In genomic region chr19:14502334-14503092, GRCh38 we compare ENCODE assay signal across 1 cellular context.
TF ChIP-seq lines count a peak whose summit lies in the region.

No MANE protein-coding gene starts in this region.

TF ChIP-seq in HepG2, 621 proteins besides CTCF, POLR2A, EP300 and RAD21 (continued from another document):
- no peak for TF ChIP-seq ZNF276 (CRISPR knock-in tag; IDR thresholded peaks at IDR 0.05; ENCODE audit: low read depth)
- no peak for TF ChIP-seq LCORL (IDR thresholded peaks at IDR 0.05)
- TF ChIP-seq LCORL (CRISPR knock-in tag; IDR thresholded peaks at IDR 0.05): peak; percentile 90
- peak; percentile 72 for TF ChIP-seq ZNF770 (CRISPR knock-in tag; IDR thresholded peaks at IDR 0.05)
- no peak for TF ChIP-seq ZBTB42 (CRISPR knock-in tag; IDR thresholded peaks at IDR 0.05)
- TF ChIP-seq PRDM10 (CRISPR knock-in tag; IDR thresholded peaks at IDR 0.05; ENCODE audit: low read depth): peak; percentile 56; the same call in 1 of the 2 replicates
- TF ChIP-seq ZNF460 (CRISPR knock-in tag; IDR thresholded peaks at IDR 0.05; ENCODE audit: borderline replicate concordance): no peak
- no peak for TF ChIP-seq ELK4 (CRISPR knock-in tag; IDR thresholded peaks at IDR 0.05; ENCODE audit: borderline replicate concordance)
- TF ChIP-seq THRA (CRISPR knock-in tag; IDR thresholded peaks at IDR 0.05; ENCODE audit: borderline replicate concordance): 0 out of 2 replicates have a peak, but pooled peaks have one; percentile 27
- peak; percentile 84 for TF ChIP-seq FOXP4 (CRISPR knock-in tag; IDR thresholded peaks at IDR 0.05)
- TF ChIP-seq TMF1 (CRISPR knock-in tag; IDR thresholded peaks at IDR 0.05; ENCODE audit: low read depth): no peak
- no peak for TF ChIP-seq KDM5A (IDR thresholded peaks at IDR 0.05; ENCODE audit: borderline replicate concordance, low read length)
- TF ChIP-seq NCOA1 (CRISPR knock-in tag; IDR thresholded peaks at IDR 0.05): no peak
- TF ChIP-seq HDAC1 (CRISPR knock-in tag; IDR thresholded peaks at IDR 0.05): 0 out of 2 replicates have a peak, but pooled peaks have one; percentile 42
- TF ChIP-seq ZEB1 (IDR thresholded peaks at IDR 0.05; ENCODE audit: insufficient replicate concordance, low read depth): no peak
- TF ChIP-seq ZGPAT (CRISPR knock-in tag; IDR thresholded peaks at IDR 0.05): peak; percentile 54; the same call in 1 of the 2 replicates
- no peak for TF ChIP-seq PPARG (CRISPR knock-in tag; conservative IDR thresholded peaks at IDR 0.05)
- no peak for TF ChIP-seq PBX3 (CRISPR knock-in tag; IDR thresholded peaks at IDR 0.05; ENCODE audit: borderline replicate concordance)
- no peak for TF ChIP-seq ZNF607 (CRISPR knock-in tag; IDR thresholded peaks at IDR 0.05; ENCODE audit: borderline replicate concordance)
- no peak for TF ChIP-seq ZSCAN20 (CRISPR knock-in tag; IDR thresholded peaks at IDR 0.05; ENCODE audit: borderline replicate concordance)
- no peak for TF ChIP-seq ZNF501 (CRISPR knock-in tag; IDR thresholded peaks at IDR 0.05)
- TF ChIP-seq IRX3 (CRISPR knock-in tag; IDR thresholded peaks at IDR 0.05; ENCODE audit: borderline replicate concordance, low read depth): no peak
